In the genomic region with DNA sequence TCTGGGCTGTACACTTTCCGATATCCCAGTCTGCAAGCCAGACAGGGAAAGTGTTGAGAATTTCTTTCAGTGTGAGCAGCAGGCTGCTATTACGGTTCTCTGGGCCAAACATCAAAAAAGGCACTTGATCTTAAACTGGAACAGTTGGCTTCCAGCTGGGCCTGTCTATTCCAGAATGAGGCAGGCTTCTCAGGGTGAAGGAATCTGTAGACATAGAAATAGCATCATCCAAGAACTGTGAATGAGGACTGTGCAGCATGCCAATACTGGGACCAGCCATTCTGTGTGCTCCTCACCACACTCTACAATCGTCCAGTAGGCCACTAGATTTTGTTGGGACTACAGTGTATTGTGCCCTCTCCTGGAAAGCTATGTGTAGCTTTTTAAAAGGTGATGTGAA, we compare ENCODE assay signal across 1 cellular context.
TF ChIP-seq lines count a peak whose summit lies in the region.

No MANE protein-coding gene starts in this region.

TF ChIP-seq in K562, 482 proteins besides CTCF, POLR2A, EP300 and RAD21:
- TF ChIP-seq CBFA2T2 (conservative IDR thresholded peaks at IDR 0.05) (no peak), CEBPB (tag; IDR thresholded peaks at IDR 0.05) (no peak), MBD2 (IDR thresholded peaks at IDR 0.05; ENCODE audit: borderline replicate concordance, low read depth) (no peak), ZC3H4 (CRISPR knock-in tag; IDR thresholded peaks at IDR 0.05; ENCODE audit: borderline replicate concordance) (no peak), KLF10 (CRISPR knock-in tag; IDR thresholded peaks at IDR 0.05) (no peak), CCAR2 (IDR thresholded peaks at IDR 0.05; ENCODE audit: low read depth, low read length) (no peak), KAT8 (IDR thresholded peaks at IDR 0.05; ENCODE audit: low read depth) (no peak), FOXK1 (CRISPR knock-in tag; IDR thresholded peaks at IDR 0.05; ENCODE audit: borderline replicate concordance) (no peak), ZNF121 (CRISPR knock-in tag; conservative IDR thresholded peaks at IDR 0.05) (no peak), SP2 (IDR thresholded peaks at IDR 0.05; ENCODE audit: extremely low read depth, low read depth, low read length, poor library complexity, severe bottlenecking) (no peak), SIRT6 (IDR thresholded peaks at IDR 0.05; ENCODE audit: low read depth, low read length) (no peak), FOXP1 (CRISPR knock-in tag; IDR thresholded peaks at IDR 0.05) (no peak), ZNF324 (CRISPR knock-in tag; IDR thresholded peaks at IDR 0.05) (no peak), PHB (CRISPR knock-in tag; IDR thresholded peaks at IDR 0.05) (no peak)
- TF ChIP-seq, protein P1, sequence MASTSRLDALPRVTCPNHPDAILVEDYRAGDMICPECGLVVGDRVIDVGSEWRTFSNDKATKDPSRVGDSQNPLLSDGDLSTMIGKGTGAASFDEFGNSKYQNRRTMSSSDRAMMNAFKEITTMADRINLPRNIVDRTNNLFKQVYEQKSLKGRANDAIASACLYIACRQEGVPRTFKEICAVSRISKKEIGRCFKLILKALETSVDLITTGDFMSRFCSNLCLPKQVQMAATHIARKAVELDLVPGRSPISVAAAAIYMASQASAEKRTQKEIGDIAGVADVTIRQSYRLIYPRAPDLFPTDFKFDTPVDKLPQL (IDR thresholded peaks at IDR 0.05; ENCODE audit: extremely low read depth, insufficient read length): no peak
- TF ChIP-seq, protein P2, sequence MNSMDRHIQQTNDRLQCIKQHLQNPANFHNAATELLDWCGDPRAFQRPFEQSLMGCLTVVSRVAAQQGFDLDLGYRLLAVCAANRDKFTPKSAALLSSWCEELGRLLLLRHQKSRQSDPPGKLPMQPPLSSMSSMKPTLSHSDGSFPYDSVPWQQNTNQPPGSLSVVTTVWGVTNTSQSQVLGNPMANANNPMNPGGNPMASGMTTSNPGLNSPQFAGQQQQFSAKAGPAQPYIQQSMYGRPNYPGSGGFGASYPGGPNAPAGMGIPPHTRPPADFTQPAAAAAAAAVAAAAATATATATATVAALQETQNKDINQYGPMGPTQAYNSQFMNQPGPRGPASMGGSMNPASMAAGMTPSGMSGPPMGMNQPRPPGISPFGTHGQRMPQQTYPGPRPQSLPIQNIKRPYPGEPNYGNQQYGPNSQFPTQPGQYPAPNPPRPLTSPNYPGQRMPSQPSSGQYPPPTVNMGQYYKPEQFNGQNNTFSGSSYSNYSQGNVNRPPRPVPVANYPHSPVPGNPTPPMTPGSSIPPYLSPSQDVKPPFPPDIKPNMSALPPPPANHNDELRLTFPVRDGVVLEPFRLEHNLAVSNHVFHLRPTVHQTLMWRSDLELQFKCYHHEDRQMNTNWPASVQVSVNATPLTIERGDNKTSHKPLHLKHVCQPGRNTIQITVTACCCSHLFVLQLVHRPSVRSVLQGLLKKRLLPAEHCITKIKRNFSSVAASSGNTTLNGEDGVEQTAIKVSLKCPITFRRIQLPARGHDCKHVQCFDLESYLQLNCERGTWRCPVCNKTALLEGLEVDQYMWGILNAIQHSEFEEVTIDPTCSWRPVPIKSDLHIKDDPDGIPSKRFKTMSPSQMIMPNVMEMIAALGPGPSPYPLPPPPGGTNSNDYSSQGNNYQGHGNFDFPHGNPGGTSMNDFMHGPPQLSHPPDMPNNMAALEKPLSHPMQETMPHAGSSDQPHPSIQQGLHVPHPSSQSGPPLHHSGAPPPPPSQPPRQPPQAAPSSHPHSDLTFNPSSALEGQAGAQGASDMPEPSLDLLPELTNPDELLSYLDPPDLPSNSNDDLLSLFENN (IDR thresholded peaks at IDR 0.05; ENCODE audit: low read depth in 2 of 2, low read length in 2 of 2): no peak
- TF ChIP-seq, protein P3, sequence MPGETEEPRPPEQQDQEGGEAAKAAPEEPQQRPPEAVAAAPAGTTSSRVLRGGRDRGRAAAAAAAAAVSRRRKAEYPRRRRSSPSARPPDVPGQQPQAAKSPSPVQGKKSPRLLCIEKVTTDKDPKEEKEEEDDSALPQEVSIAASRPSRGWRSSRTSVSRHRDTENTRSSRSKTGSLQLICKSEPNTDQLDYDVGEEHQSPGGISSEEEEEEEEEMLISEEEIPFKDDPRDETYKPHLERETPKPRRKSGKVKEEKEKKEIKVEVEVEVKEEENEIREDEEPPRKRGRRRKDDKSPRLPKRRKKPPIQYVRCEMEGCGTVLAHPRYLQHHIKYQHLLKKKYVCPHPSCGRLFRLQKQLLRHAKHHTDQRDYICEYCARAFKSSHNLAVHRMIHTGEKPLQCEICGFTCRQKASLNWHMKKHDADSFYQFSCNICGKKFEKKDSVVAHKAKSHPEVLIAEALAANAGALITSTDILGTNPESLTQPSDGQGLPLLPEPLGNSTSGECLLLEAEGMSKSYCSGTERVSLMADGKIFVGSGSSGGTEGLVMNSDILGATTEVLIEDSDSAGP (CRISPR knock-in tag; IDR thresholded peaks at IDR 0.05): no peak
- TF ChIP-seq, protein P4, sequence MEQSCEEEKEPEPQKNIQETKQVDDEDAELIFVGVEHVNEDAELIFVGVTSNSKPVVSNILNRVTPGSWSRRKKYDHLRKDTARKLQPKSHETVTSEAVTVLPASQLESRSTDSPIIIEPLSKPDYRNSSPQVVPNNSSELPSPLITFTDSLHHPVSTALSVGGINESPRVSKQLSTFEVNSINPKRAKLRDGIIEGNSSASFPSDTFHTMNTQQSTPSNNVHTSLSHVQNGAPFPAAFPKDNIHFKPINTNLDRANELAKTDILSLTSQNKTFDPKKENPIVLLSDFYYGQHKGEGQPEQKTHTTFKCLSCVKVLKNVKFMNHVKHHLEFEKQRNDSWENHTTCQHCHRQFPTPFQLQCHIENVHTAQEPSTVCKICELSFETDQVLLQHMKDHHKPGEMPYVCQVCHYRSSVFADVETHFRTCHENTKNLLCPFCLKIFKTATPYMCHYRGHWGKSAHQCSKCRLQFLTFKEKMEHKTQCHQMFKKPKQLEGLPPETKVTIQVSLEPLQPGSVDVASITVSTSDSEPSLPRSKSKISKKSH (CRISPR knock-in tag; IDR thresholded peaks at IDR 0.05): no peak
